ENCODE assay signal across 10 cellular contexts in the genomic region with DNA sequence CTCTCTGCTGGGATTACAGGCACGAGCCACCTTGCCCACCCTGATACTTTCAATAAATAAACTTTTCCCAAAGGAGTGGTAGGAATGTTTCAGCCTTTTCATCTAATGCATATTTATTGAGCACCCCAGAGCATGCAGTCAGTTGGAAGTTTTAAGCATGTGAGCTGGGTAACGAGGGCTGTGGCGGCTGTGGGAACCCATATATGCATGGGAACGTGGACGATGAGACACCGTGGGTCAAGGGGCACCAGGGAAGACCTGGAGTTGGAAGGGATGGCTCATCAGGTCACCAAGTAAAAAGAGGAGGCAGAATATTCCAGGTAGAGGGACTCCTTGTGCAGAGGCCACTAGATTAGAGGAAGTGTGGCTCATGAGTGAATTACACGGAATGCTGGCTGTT.
DNase-seq lines count a peak whose midpoint lies in the region; ATAC-seq, FAIRE-seq and TF ChIP-seq lines count a peak whose summit lies in the region.
"Had no signal": no experiment of that assay in that cellular context is flagged by ENCODE, and none has a peak within 500 bp of the region (broad histone marks: within the 10 kb centered on the region; RNA-seq: fewer than 3 reads in every experiment).

No MANE protein-coding gene starts in this region.

- H2BK15ac ChIP-seq in H9 (ENCODE audit: low read depth, low read length) (no peak overlapping the region), mesenchymal stem cell (ENCODE audit: low read depth, poor library complexity, severe bottlenecking) (no peak overlapping the region)

- no peaks in the 10 kb centered on the region for H3K9me3 Mint-ChIP-seq in H9
- H3K9me3 Mint-ChIP-seq: CD8-positive, alpha-beta T cell had no signal

- H3K56ac ChIP-seq in H9 (ENCODE audit: insufficient read length, low read depth, low read length): no peak overlapping the region

- H3K4me2 ChIP-seq in H9 (ENCODE audit: insufficient read depth, insufficient read length, low read length) (no peak overlapping the region), mesenchymal stem cell (ENCODE audit: low read length, poor library complexity, severe bottlenecking) (no peak overlapping the region), HepG2 (ENCODE audit: low read depth, low read length) (no peak overlapping the region)

- H3K23me2 ChIP-seq in H9 (ENCODE audit: insufficient read length, low read depth, low read length, poor library complexity, severe bottlenecking): peaks cover 3% of the 10 kb centered on the region

- H3K27me3 ChIP-seq in H9 (ENCODE audit: insufficient read depth, low read length): no peaks in the 10 kb centered on the region
- no peaks in the 10 kb centered on the region for H3K27me3 ChIP-seq in mesenchymal stem cell (ENCODE audit: control insufficient read depth in 1 of 2, insufficient read depth in 1 of 2, low read length in 2 of 2)
- H3K27me3 ChIP-seq in vagina: no peaks in the 10 kb centered on the region
- H3K27me3 ChIP-seq in HepG2 (ENCODE audit: control insufficient read depth in 1 of 2, insufficient read depth in 2 of 2, low read length in 2 of 2): peaks cover 0 to 15% of the 10 kb centered on the region in 2 experiments; a peak in 3 of 5 replicates
- H3K27me3 ChIP-seq in tibial artery: no peaks in the 10 kb centered on the region
- H3K27me3 ChIP-seq: SJCRH30 had no signal

- H3K4me3 Mint-ChIP-seq in H9: no peak overlapping the region

- WGBS in H9 (ENCODE audit: extremely low coverage, insufficient read length, low lambda C conversion rate): no CpG with 5 or more reads among the region's 7 CpGs
- 93% methylated on average over 6 of the region's 7 CpGs for WGBS in mesenchymal stem cell
- 9% methylated on average over 7 of the region's 7 CpGs for WGBS in HepG2 (ENCODE audit: low lambda C conversion rate)

- POLR2A ChIA-PET in HepG2 (lab: Yijun Ruan, JAX): no interaction called here

- H4K8ac ChIP-seq in H9 (replicated peaks; ENCODE audit: insufficient read length, low read depth, low read length) (no peak overlapping the region), mesenchymal stem cell (ENCODE audit: low read length) (no peak overlapping the region)

- no TSS peak for BruUV-seq in HepG2 (replicated peaks; lab: Mats Ljungman, UMichigan)

- H3K14ac ChIP-seq in H9 (ENCODE audit: insufficient read depth, low read length) (no peak overlapping the region; the same call in 1 of the 2 replicates), mesenchymal stem cell (ENCODE audit: low read length in 2 of 2) (no peak overlapping the region)

- no peak overlapping the region for H2BK5ac ChIP-seq in H9 (ENCODE audit: insufficient read length, low read length)
- no peak overlapping the region for H2BK5ac ChIP-seq in mesenchymal stem cell (ENCODE audit: low read depth, low read length, poor library complexity, severe bottlenecking)

- peaks cover 0 to 1% (median 0%) of the 10 kb centered on the region in 3 experiments; a peak in 1 of 7 replicates for H3K36me3 Mint-ChIP-seq in H9 (ENCODE audit: insufficient read depth in 1 of 3, low read depth in 3 of 3)
- H3K36me3 Mint-ChIP-seq: CD8-positive, alpha-beta T cell had no signal

- H4K91ac ChIP-seq in H9 (ENCODE audit: insufficient read length, low read depth, low read length): peak overlapping the region; percentile 5
- H4K91ac ChIP-seq in mesenchymal stem cell (ENCODE audit: low read length): no peak overlapping the region

- H3K79me1 ChIP-seq in H9 (ENCODE audit: insufficient read depth, low read depth, low read length, poor library complexity, severe bottlenecking) (no peaks in the 10 kb centered on the region), mesenchymal stem cell (replicated peaks; ENCODE audit: low read length, poor library complexity, severe bottlenecking) (peaks cover 35% of the 10 kb centered on the region)

- H2BK12ac ChIP-seq in H9 (ENCODE audit: insufficient read length, low read depth, low read length): peak overlapping the region; percentile 27
- H2BK12ac ChIP-seq in mesenchymal stem cell (ENCODE audit: low read length in 2 of 2): no peak overlapping the region

- H3K27ac Mint-ChIP-seq in H9: no peak overlapping the region
- H3K27ac Mint-ChIP-seq: CD8-positive, alpha-beta T cell had no signal

- no peak overlapping the region for H3K18ac ChIP-seq in H9 (ENCODE audit: insufficient read length, low read depth, low read length)
- H3K18ac ChIP-seq in mesenchymal stem cell (ENCODE audit: low read depth in 1 of 2, low read length in 2 of 2): no peak overlapping the region

- H3K36me3 ChIP-seq in mesenchymal stem cell (ENCODE audit: control insufficient read depth in 1 of 2, insufficient read depth in 2 of 2, low read depth in 1 of 2, low read length in 2 of 2) (peaks cover 3 to 16% of the 10 kb centered on the region in 2 experiments), vagina (no peaks in the 10 kb centered on the region), HepG2 (replicated peaks in 1 of 2; ENCODE audit: control insufficient read depth in 1 of 2, insufficient read depth in 2 of 2, low read length in 2 of 2) (no peaks in the 10 kb centered on the region), tibial artery (no peaks in the 10 kb centered on the region)
- H3K36me3 ChIP-seq: SJCRH30 had no signal

- ATAC-seq in HepG2 (no peak), left ventricle myocardium superior (no peak)

- no peaks in the 10 kb centered on the region for H3K79me2 ChIP-seq in H9 (ENCODE audit: insufficient read depth, low read length)
- H3K79me2 ChIP-seq in HepG2 (ENCODE audit: insufficient read depth, low read length): no peaks in the 10 kb centered on the region

- FAIRE-seq in HepG2 (lab: Jason Lieb, UNC): no peak

- H4K20me1 ChIP-seq in H9 (ENCODE audit: control insufficient read depth, insufficient read depth, insufficient read length) (no peaks in the 10 kb centered on the region), HepG2 (ENCODE audit: insufficient read depth, low read length) (no peaks in the 10 kb centered on the region)

- H3K4me3 ChIP-seq in mesenchymal stem cell (ENCODE audit: insufficient read depth in 1 of 2, low read depth in 1 of 2, low read length in 2 of 2) (no peak overlapping the region), vagina (no peak overlapping the region), HepG2 (replicated peaks in 1 of 3; ENCODE audit: insufficient read depth in 1 of 3, low read depth in 2 of 3, low read length in 3 of 3) (no peak overlapping the region), tibial artery (no peak overlapping the region)
- H3K4me3 ChIP-seq: SJCRH30 had no signal

- TF ChIP-seq POLR2A in vagina (IDR thresholded peaks at IDR 0.05) (no peak), HepG2 (IDR thresholded peaks at IDR 0.05; ENCODE audit: insufficient read depth in 1 of 2, low read depth in 2 of 2, low read length in 2 of 2) (no peak)

- H3K27me3 Mint-ChIP-seq in H9 (ENCODE audit: low read depth): peaks cover 2% of the 10 kb centered on the region

- TF ChIP-seq CTCF in H9 (conservative IDR thresholded peaks at IDR 0.05) (no peak), VCaP (conservative IDR thresholded peaks at IDR 0.05) (no peak), vagina (IDR thresholded peaks at IDR 0.05) (no peak), HepG2 (CRISPR knock-in tag; IDR thresholded peaks at IDR 0.05) (no peak), tibial artery (IDR thresholded peaks at IDR 0.05) (no peak)

- no peak overlapping the region for H2AFZ ChIP-seq in H9 (ENCODE audit: low read length)
- no peak overlapping the region for H2AFZ ChIP-seq in mesenchymal stem cell (ENCODE audit: low read depth, low read length)
- no peak overlapping the region for H2AFZ ChIP-seq in HepG2 (ENCODE audit: low read length)

- H3K9me3 ChIP-seq in H9 (ENCODE audit: control insufficient read depth, low read depth, low read length) (no peaks in the 10 kb centered on the region), mesenchymal stem cell (ENCODE audit: control insufficient read depth, low read length) (no peaks in the 10 kb centered on the region), vagina (no peaks in the 10 kb centered on the region), HepG2 (ENCODE audit: low read length) (no peaks in the 10 kb centered on the region), tibial artery (no peaks in the 10 kb centered on the region)
- H3K9me3 ChIP-seq: SJCRH30 had no signal

- no peak overlapping the region for H2BK20ac ChIP-seq in H9 (ENCODE audit: low read depth, low read length, poor library complexity, severe bottlenecking)

- H3K4ac ChIP-seq in H9 (ENCODE audit: low read depth, low read length): no peak overlapping the region
- H3K4ac ChIP-seq in mesenchymal stem cell (ENCODE audit: low read depth in 1 of 2, low read length in 2 of 2): no peak overlapping the region

- H2BK120ac ChIP-seq in H9 (ENCODE audit: low read depth, low read length, poor library complexity, severe bottlenecking) (no peak overlapping the region), mesenchymal stem cell (ENCODE audit: low read depth, low read length) (no peak overlapping the region)

- DNase-seq in H9 (no peak), mesenchymal stem cell (no peak), vagina (ENCODE audit: extremely low spot score in 2 of 2) (no peak), HepG2 (ENCODE audit: low spot score) (no peak), left ventricle myocardium superior (no peak), tibial artery (no peak)
- DNase-seq: HCEC 1CT had no signal

- no peak overlapping the region for H4K5ac ChIP-seq in H9 (ENCODE audit: insufficient read length, low read depth, low read length)

- H2AK5ac ChIP-seq in H9 (ENCODE audit: insufficient read length, low read length) (no peak overlapping the region), mesenchymal stem cell (ENCODE audit: low read length, severe bottlenecking) (peak overlapping the region; percentile 21)

- in situ Hi-C loops in HepG2 (cut with HindIII; ENCODE audit: extremely low pct_ligation_motif_present, low pct_unique_long_range_greater_than_20kb): loop anchor here (5.0 to 10.0 kb wide), 2 partner anchors 176 to 344 kb away; no protein-coding TSS in a partner anchor

- no peak for TF ChIP-seq EP300 in HepG2 (IDR thresholded peaks at IDR 0.05; ENCODE audit: low read depth in 2 of 2, low read length in 2 of 2)
- no peak for TF ChIP-seq EP300 in HepG2 (CRISPR knock-in tag; IDR thresholded peaks at IDR 0.05; ENCODE audit: borderline replicate concordance)

- peaks cover 31% of the 10 kb centered on the region in 2 experiments for H3K4me1 Mint-ChIP-seq in H9

- no peak overlapping the region for H3T11ph ChIP-seq in H9 (ENCODE audit: low read length)

- H3K4me1 ChIP-seq in H9 (ENCODE audit: insufficient read depth, low read length): 0 out of 2 replicates have a peak, but pooled peaks cover 2% of the 10 kb centered on the region
- H3K4me1 ChIP-seq in mesenchymal stem cell (ENCODE audit: control insufficient read depth, insufficient read depth, low read depth, low read length): peaks cover 13% of the 10 kb centered on the region
- H3K4me1 ChIP-seq in vagina: peaks cover 30% of the 10 kb centered on the region
- peaks cover 14% of the 10 kb centered on the region for H3K4me1 ChIP-seq in HepG2 (ENCODE audit: insufficient read depth, low read length)
- peaks cover 0 to 15% (median 7%) of the 10 kb centered on the region in 4 donors for H3K4me1 ChIP-seq in tibial artery
- H3K4me1 ChIP-seq: SJCRH30 had no signal

- H3K27ac ChIP-seq in H9 (ENCODE audit: insufficient read length, low read depth, low read length) (no peak overlapping the region), VCaP (peak overlapping the region; percentile 71), mesenchymal stem cell (ENCODE audit: low read length, poor library complexity, severe bottlenecking) (no peak overlapping the region), vagina (peak overlapping the region; percentile 82), HepG2 (ENCODE audit: extremely low read length, insufficient read depth, low read length) (no peak overlapping the region), tibial artery (peak overlapping the region in 1 of 2 donors; percentile 81)
- H3K27ac ChIP-seq: SJCRH30 had no signal

- no peak for TF ChIP-seq RAD21 in HepG2 (CRISPR knock-in tag; IDR thresholded peaks at IDR 0.05)

- CTCF ChIA-PET in HepG2 (lab: Yijun Ruan, JAX; ENCODE audit: low intra/inter-chr PET ratio, low total read pairs): interaction anchor here (0.7 to 2.4 kb wide), 3 partner anchors 176 to 345 kb away, joined by 3 to 25 read pairs (median 8); no protein-coding TSS in a partner anchor

- H3K9ac ChIP-seq in H9 (ENCODE audit: extremely low read depth, insufficient read length, low read length) (no peak overlapping the region), mesenchymal stem cell (ENCODE audit: low read length) (no peak overlapping the region), HepG2 (ENCODE audit: insufficient read depth, low read depth, low read length) (no peak overlapping the region)

- H3K23ac ChIP-seq in H9 (ENCODE audit: insufficient read length, low read depth, low read length): no peak overlapping the region
- H3K23ac ChIP-seq in mesenchymal stem cell (ENCODE audit: low read length in 2 of 2): no peak overlapping the region

- intact Hi-C loops in vagina (cut with DNase I) (loop anchor here (5.0 kb wide), 1 partner anchor 171 kb away; no protein-coding TSS in a partner anchor), HepG2 (cut with micrococcal nuclease; ENCODE audit: unreplicated experiment) (loop anchor here (1.0 kb wide), 2 partner anchors 176 to 344 kb away; no protein-coding TSS in a partner anchor), left ventricle myocardium superior (cut with micrococcal nuclease) (loop anchor here (2.0 kb wide), 1 partner anchor 176 kb away; no protein-coding TSS in a partner anchor), tibial artery (cut with DNase I; ENCODE audit: low total_unique reads) (loop anchor here (2.0 to 5.0 kb wide), 2 partner anchors 174 to 341 kb away; no protein-coding TSS in a partner anchor)

Comparison
In these comparisons a context has a peak if more than half of its experiments do, and no peak if none do; other contexts are left out.
1. H3K27ac ChIP-seq: peak in VCaP (single experiment) and vagina (single experiment); none in H9 (single experiment), mesenchymal stem cell (single experiment) and HepG2 (single experiment).